8 cellular contexts compared by ENCODE assay signal in the genomic region with DNA sequence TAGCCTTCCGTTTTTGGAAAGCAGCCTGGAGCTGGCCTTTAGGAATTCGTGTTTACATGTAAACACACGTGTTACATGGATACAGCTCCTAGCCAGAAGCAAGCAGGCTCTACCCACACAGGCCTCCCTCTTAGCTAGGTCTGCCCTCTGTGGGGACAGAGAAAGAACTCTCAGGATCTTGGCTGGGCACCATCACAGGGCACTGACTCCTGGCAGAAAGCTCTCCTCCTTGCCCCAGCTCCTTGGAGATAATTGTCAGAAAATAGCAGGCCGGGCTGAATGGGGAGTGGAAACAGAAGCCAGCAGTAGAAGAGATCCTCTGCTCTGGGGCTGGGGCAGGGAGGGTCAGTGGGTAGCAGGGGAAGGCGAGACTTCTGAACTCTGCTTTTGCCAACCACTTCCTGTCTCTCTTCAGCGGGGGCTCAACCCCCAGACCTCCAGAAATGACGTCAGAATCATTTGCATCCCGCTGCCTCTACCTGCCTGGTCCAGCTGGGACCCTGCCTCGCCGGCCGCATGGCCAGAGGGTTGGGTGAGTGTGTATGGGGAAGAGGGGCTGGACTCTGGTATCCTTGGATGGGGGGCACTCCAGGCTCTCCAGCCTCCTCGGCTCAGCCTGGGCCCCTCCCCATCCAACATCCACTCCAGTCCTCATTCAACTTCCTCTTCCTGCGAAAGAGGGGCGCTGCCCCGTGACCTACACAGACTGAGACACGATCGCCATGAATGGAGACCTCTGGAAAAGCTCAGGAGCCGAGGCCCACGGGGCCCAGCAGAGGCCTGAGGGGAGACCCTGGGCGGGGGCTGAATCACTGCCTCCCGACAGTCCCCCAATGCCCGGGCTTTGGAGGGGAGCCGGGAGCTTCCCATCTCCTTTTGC. TPM values are rescaled to one million over a fixed set of nuclear protein-coding genes. Genes with fewer than 3 reads are reported as not detected.
A peak's percentile ranks its signal among the peaks of the same experiment; 100 is the strongest.
DNase-seq lines count a peak whose midpoint lies in the region; ATAC-seq and TF ChIP-seq lines count a peak whose summit lies in the region.

No MANE protein-coding gene starts in this region.

- H3K27me3 ChIP-seq in Loucy (ENCODE audit: insufficient read depth, low read length, poor library complexity, severe bottlenecking) (no peaks in the 10 kb centered on the region), duodenal mucosa (ENCODE audit: control insufficient read depth in 1 of 2, insufficient read depth in 2 of 2, low read length in 2 of 2) (peaks cover 66 to 85% of the 10 kb centered on the region in 2 donors)
- H3K27me3 ChIP-seq in naive thymus-derived CD4-positive, alpha-beta T cell (ENCODE audit: control insufficient read depth in 2 of 2, insufficient read depth in 2 of 2, low read length in 2 of 2): peaks cover 10 to 52% of the 10 kb centered on the region in 2 donors

- POLR2A ChIA-PET in naive thymus-derived CD4-positive, alpha-beta T cell (lab: Charles Lee): interaction anchor here (1.1 kb wide), 1 partner anchor 23 kb away, joined by 4 read pairs; no protein-coding TSS in a partner anchor

- peak; percentile 64 for ATAC-seq in GM21526 (IDR thresholded peaks at IDR 0.05; ENCODE audit: low FRiP score, unreplicated experiment)
- peak; percentile 62 for ATAC-seq in naive thymus-derived CD4-positive, alpha-beta T cell

- CTCF ChIA-PET in naive thymus-derived CD4-positive, alpha-beta T cell (lab: Charles Lee): interaction anchor here (0.8 to 1.7 kb wide), 5 partner anchors 14 to 162 kb away, joined by 4 read pairs; a partner anchor contains a TSS

- no peaks in the 10 kb centered on the region for H3K9me3 ChIP-seq in Loucy (ENCODE audit: insufficient read depth, low read depth, low read length)
- no peaks in the 10 kb centered on the region for H3K9me3 ChIP-seq in duodenal mucosa (ENCODE audit: control insufficient read depth in 1 of 2, low read length in 2 of 2)
- H3K9me3 ChIP-seq in naive thymus-derived CD4-positive, alpha-beta T cell (ENCODE audit: control insufficient read depth in 2 of 3, low read length in 3 of 3): peaks cover 0 to under 1% (median 0%) of the 10 kb centered on the region in 3 experiments

- no peaks in the 10 kb centered on the region for H3K9me2 ChIP-seq in Loucy (replicated peaks; ENCODE audit: low read depth, low read length)

- H3K27me3 Mint-ChIP-seq in naive thymus-derived CD4-positive, alpha-beta T cell: peaks cover 84 to 94% (median 87%) of the 10 kb centered on the region in 5 donors

- peaks cover 15 to 50% (median 42%) of the 10 kb centered on the region in 7 donors for H3K4me1 Mint-ChIP-seq in naive thymus-derived CD4-positive, alpha-beta T cell

- H3K27ac Mint-ChIP-seq in naive thymus-derived CD4-positive, alpha-beta T cell: no peak overlapping the region

- no peak overlapping the region for H3K27ac ChIP-seq in duodenal mucosa (ENCODE audit: low read depth, low read length)
- no peak overlapping the region for H3K27ac ChIP-seq in naive thymus-derived CD4-positive, alpha-beta T cell (ENCODE audit: low read depth, low read length)

- peak; percentile 87 for DNase-seq in GM12865 (ENCODE audit: low read depth)
- no peak for DNase-seq in naive thymus-derived CD4-positive, alpha-beta T cell
- DNase-seq in HCEC 1CT: no peak
- no peak for DNase-seq in stimulated activated CD4-positive, alpha-beta T cell treated with anti-CD3 and anti-CD28 coated beads, Interleukin-4, amount 100 ng/mL, for 1 hour
- no peak for DNase-seq in COR-L47 (lab: John Stamatoyannopoulos, UW)

- intact Hi-C loops in naive thymus-derived CD4-positive, alpha-beta T cell (cut with micrococcal nuclease): loop anchor here in 1 of 2 donors (5.0 kb wide), 2 partner anchors 96 to 111 kb away; no protein-coding TSS in a partner anchor

- TF ChIP-seq CTCF in GM12865 (IDR thresholded peaks at IDR 0.05; ENCODE audit: insufficient read depth, low read depth, low read length, missing control alignments) (no peak), Loucy (conservative IDR thresholded peaks at IDR 0.05; ENCODE audit: low read length) (no peak)

- H3K9me3 Mint-ChIP-seq in naive thymus-derived CD4-positive, alpha-beta T cell: peaks cover 0 to 9% (median 1%) of the 10 kb centered on the region in 11 donors

- H2AFZ ChIP-seq in Loucy (ENCODE audit: low read length): no peak overlapping the region

- H3K4me1 ChIP-seq in Loucy (ENCODE audit: insufficient read depth, low read length, poor library complexity, severe bottlenecking) (peaks cover 40% of the 10 kb centered on the region), duodenal mucosa (ENCODE audit: control insufficient read depth in 1 of 2, insufficient read depth in 2 of 2, low read length in 2 of 2) (peaks cover 16 to 21% of the 10 kb centered on the region in 2 donors)
- H3K4me1 ChIP-seq in naive thymus-derived CD4-positive, alpha-beta T cell (ENCODE audit: control insufficient read depth in 2 of 2, insufficient read depth in 2 of 2, low read length in 2 of 2): peaks cover 11 to 23% of the 10 kb centered on the region in 2 donors

- H3K36me3 ChIP-seq in Loucy (ENCODE audit: insufficient read depth, low read length) (peaks cover 37% of the 10 kb centered on the region), duodenal mucosa (ENCODE audit: control insufficient read depth in 1 of 2, insufficient read depth in 2 of 2, low read length in 2 of 2) (no peaks in the 10 kb centered on the region)
- H3K36me3 ChIP-seq in naive thymus-derived CD4-positive, alpha-beta T cell (ENCODE audit: control insufficient read depth in 2 of 3, insufficient read depth in 3 of 3, low read length in 3 of 3): no peaks in the 10 kb centered on the region

- H3K4me2 ChIP-seq in Loucy (ENCODE audit: low read depth, low read length, poor library complexity, severe bottlenecking): peak overlapping the region; percentile 8

- H3K36me3 Mint-ChIP-seq in naive thymus-derived CD4-positive, alpha-beta T cell: peaks cover 0 to 6% (median 0%) of the 10 kb centered on the region in 5 donors

- H3K9ac ChIP-seq in Loucy (ENCODE audit: low read depth, low read length, poor library complexity, severe bottlenecking) (no peak overlapping the region), duodenal mucosa (ENCODE audit: low read depth in 1 of 2, low read length in 2 of 2) (peak overlapping the region; percentile 47 to 55)

- H3K4me3 ChIP-seq in GM12865 (ENCODE audit: low read depth, low read length) (peak overlapping the region; percentile 83), Loucy (ENCODE audit: low read length, poor library complexity, severe bottlenecking) (no peak overlapping the region), duodenal mucosa (ENCODE audit: low read depth in 1 of 2, low read length in 2 of 2) (peak overlapping the region; percentile 61 to 65)
- H3K4me3 ChIP-seq in naive thymus-derived CD4-positive, alpha-beta T cell (ENCODE audit: low read length): peak overlapping the region; percentile 63

- H3K79me2 ChIP-seq in Loucy (ENCODE audit: insufficient read depth, low read length): peaks cover 51% of the 10 kb centered on the region

- no peaks in the 10 kb centered on the region for H3F3A ChIP-seq in Loucy (ENCODE audit: low read depth)

- peak overlapping the region; percentile 43 to 90 (median 74) for H3K4me3 Mint-ChIP-seq in naive thymus-derived CD4-positive, alpha-beta T cell

- H4K20me1 ChIP-seq in Loucy (ENCODE audit: insufficient read depth, low read length, poor library complexity, severe bottlenecking): peaks cover 47% of the 10 kb centered on the region

RNA-seq across cellular contexts. Expression of a gene that starts 0.7 kb away (rescaled TPM):
- total RNA-seq in naive thymus-derived CD4-positive, alpha-beta T cell: under 1 TPM in 2 of 5 experiments, not detected in 3; 0.24 to 0.98 TPM
- not detected for polyA plus RNA-seq in naive thymus-derived CD4-positive, alpha-beta T cell

RNA-seq across cellular contexts. Expression of a gene that starts 20.1 kb away (rescaled TPM):
- total RNA-seq in naive thymus-derived CD4-positive, alpha-beta T cell: not detected
- polyA plus RNA-seq in naive thymus-derived CD4-positive, alpha-beta T cell: not detected

RNA-seq across cellular contexts. Expression of a gene that starts 24.7 kb away (rescaled TPM):
- total RNA-seq in naive thymus-derived CD4-positive, alpha-beta T cell: not detected
- not detected for polyA plus RNA-seq in naive thymus-derived CD4-positive, alpha-beta T cell

RNA-seq across cellular contexts. Expression of a gene that starts 44.2 kb away (rescaled TPM):
- not detected for total RNA-seq in naive thymus-derived CD4-positive, alpha-beta T cell
- not detected for polyA plus RNA-seq in naive thymus-derived CD4-positive, alpha-beta T cell

RNA-seq across cellular contexts. Expression of a gene that starts 53.0 kb away (rescaled TPM):
- not detected for total RNA-seq in naive thymus-derived CD4-positive, alpha-beta T cell
- polyA plus RNA-seq in naive thymus-derived CD4-positive, alpha-beta T cell: not detected
